In the genomic region with DNA sequence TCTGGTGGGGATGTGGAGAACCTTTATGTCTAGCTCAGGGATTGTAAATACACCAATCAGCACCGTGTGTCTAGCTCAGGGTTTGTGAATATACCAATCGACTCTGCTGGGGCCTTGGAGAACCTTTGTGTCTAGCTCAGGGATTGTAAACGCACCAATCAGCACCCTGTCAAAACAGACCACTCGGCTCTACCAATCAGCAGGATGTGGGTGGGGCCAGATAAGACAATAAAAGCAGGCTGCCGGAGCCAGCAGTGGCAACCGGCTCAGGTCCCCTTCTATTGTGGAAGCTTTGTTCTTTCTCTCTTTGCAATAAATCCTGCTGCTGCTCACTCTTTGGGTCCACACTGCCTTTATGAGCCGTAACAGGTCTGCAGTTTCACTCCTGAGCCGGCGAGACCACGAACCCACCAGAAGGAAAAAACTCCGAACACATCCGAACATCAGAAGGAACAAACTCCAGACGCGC, we compare ENCODE assay signal across 1 cellular context.
A peak's percentile ranks its signal among the peaks of the same experiment; 100 is the strongest.
TF ChIP-seq lines count a peak whose summit lies in the region.

No MANE protein-coding gene starts in this region.

TF ChIP-seq in HCT116, 20 proteins besides CTCF, POLR2A, EP300 and RAD21:
- TF ChIP-seq POLR2AphosphoS5 (IDR thresholded peaks at IDR 0.05; ENCODE audit: low read depth, low read length), result peak; percentile 30; the same call in 1 of the 2 replicates
